29 cellular contexts compared by ENCODE assay signal in genomic region chr1:64809309-64809708, GRCh38.
"Had no signal": no experiment of that assay in that cellular context is flagged by ENCODE, and none has a peak within 500 bp of the region (broad histone marks: within the 10 kb centered on the region; RNA-seq: fewer than 3 reads in every experiment).

No MANE protein-coding gene starts in this region.

- H3K4me2 ChIP-seq: hepatocyte had no signal

- H3K27ac ChIP-seq: colonic mucosa, dorsolateral prefrontal cortex, epithelial cell of prostate, esophagus muscularis mucosa, esophagus squamous epithelium, foreskin keratinocyte, gastrocnemius medialis, gastroesophageal sphincter, heart left ventricle, heart right ventricle, hepatocyte had no signal

- H3K4me1 ChIP-seq: colonic mucosa, esophagus muscularis mucosa, esophagus squamous epithelium, foreskin keratinocyte had no signal

- FAIRE-seq: colon, endometrium, endothelial cell of umbilical vein, frontal cortex had no signal

- H3K9me3 ChIP-seq: colonic mucosa, esophagus muscularis mucosa, esophagus squamous epithelium, gastrocnemius medialis, gastroesophageal sphincter, heart left ventricle, heart right ventricle had no signal

- H3K4me3 ChIP-seq: colonic mucosa, coronary artery, dorsolateral prefrontal cortex, esophagus muscularis mucosa, esophagus squamous epithelium, gastrocnemius medialis, gastroesophageal sphincter, heart left ventricle, heart right ventricle, hepatocyte had no signal

- DNase-seq: colonic mucosa; cortex of kidney; dermis blood vessel endothelial cell; dorsolateral prefrontal cortex; effector CD4-positive, alpha-beta T cell; effector CD8-positive, alpha-beta T cell; effector memory CD4-positive, alpha-beta T cell; effector memory CD8-positive, alpha-beta T cell; endodermal cell; erythroblast; esophagus squamous epithelium; foreskin fibroblast; foreskin keratinocyte; foreskin melanocyte; gastrocnemius medialis; glutamatergic neuron; head of caudate nucleus; heart left ventricle; heart right ventricle had no signal

- ATAC-seq: effector memory CD8-positive, alpha-beta T cell; esophagus mucosa; foreskin keratinocyte; gastrocnemius medialis; gastroesophageal sphincter had no signal

- H3K36me3 ChIP-seq: colonic mucosa, gastrocnemius medialis had no signal
